ENCODE assay signal across 9 cellular contexts in the genomic region with DNA sequence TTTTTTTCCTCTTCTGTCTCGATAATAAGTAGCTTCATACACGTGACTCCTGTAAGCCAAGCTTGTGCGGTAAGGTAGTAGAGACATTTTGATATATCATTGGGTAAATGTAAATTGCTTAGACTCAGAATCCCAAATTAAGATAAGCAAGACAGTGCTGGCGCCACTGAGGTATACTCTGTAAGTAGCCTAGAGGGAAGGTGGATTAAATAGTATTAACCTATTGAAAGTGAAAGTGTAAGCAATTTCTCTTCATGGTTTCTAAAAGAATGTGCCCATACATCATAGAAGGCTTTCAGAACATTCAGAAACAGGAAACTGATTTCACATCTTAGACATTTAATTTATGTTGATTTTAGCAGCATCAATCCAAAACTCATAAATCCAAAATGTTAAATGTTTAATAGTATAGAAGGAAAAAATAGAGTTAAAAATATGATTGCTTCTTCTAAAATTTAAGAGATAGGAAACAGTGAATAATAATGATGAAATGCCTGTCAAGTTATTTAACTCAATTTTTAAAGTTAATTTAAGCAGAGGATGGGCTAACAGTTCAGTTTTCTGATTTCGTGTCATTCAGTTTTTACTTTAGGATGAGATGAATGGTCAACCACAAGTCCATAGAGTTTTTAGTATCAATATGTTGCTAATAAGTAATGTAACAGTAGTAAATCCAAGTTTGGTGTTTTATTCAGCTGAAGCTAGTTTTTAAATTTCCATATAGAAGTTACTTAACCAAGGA. TPM values are rescaled to one million over a fixed set of nuclear protein-coding genes. Genes with fewer than 3 reads are reported as not detected.
DNase-seq lines count a peak whose midpoint lies in the region; ATAC-seq and TF ChIP-seq lines count a peak whose summit lies in the region.
"Had no signal": no experiment of that assay in that cellular context is flagged by ENCODE, and none has a peak within 500 bp of the region (broad histone marks: within the 10 kb centered on the region; RNA-seq: fewer than 3 reads in every experiment).

No MANE protein-coding gene starts in this region.

- no peak overlapping the region for H3K4me3 ChIP-seq in lower leg skin (ENCODE audit: low read depth, poor library complexity, severe bottlenecking)
- H3K4me3 ChIP-seq: GM23338 had no signal

- intact Hi-C loops in lower leg skin (cut with DNase I; ENCODE audit: low total_unique reads): loop anchor here (10.0 kb wide), 1 partner anchor 129 kb away; no protein-coding TSS in a partner anchor

- 52 to 61% methylated on average over 5 of the region's 5 CpGs for WGBS in lower leg skin, 2 donors

- peak; percentile 44 for ATAC-seq in GM18520 (IDR thresholded peaks at IDR 0.05; ENCODE audit: unreplicated experiment)
- ATAC-seq in HG02610 (IDR thresholded peaks at IDR 0.05; ENCODE audit: unreplicated experiment): peak; percentile 82
- ATAC-seq in esophagus mucosa: no peak
- ATAC-seq: GM23338 had no signal

- no peak for TF ChIP-seq POLR2A in lower leg skin (IDR thresholded peaks at IDR 0.05)

- no peak for TF ChIP-seq CTCF in lower leg skin (IDR thresholded peaks at IDR 0.05)

- DNase-seq in NAMALWA (ENCODE audit: low spot score): peak; percentile 24
- peak; percentile 2 for DNase-seq in left kidney (ENCODE audit: low read depth, low spot score)
- DNase-seq in lower leg skin (ENCODE audit: low spot score in 2 of 2): no peak
- DNase-seq in NCI-H1092 (lab: John Stamatoyannopoulos, UW): no peak
- DNase-seq in activated CD4-positive, alpha-beta T cell treated with anti-CD3 and anti-CD28 coated beads for 4 hours: no peak

RNA-seq across cellular contexts. Expression of a gene that starts 36.8 kb away (rescaled TPM):
- total RNA-seq in lower leg skin (not detected), esophagus mucosa (not detected)
- total RNA-seq: GM23338 had no signal

Comparison
In these comparisons a context has a peak if more than half of its experiments do, and no peak if none do; other contexts are left out.
1. DNase-seq: peak in NAMALWA (single experiment) and left kidney (single experiment); none in lower leg skin (0 of 2), NCI-H1092 (single experiment) and activated CD4-positive, alpha-beta T cell treated with anti-CD3 and anti-CD28 coated beads for 4 hours (0 of 2).